14 cellular contexts compared by ENCODE assay signal in the genomic region with DNA sequence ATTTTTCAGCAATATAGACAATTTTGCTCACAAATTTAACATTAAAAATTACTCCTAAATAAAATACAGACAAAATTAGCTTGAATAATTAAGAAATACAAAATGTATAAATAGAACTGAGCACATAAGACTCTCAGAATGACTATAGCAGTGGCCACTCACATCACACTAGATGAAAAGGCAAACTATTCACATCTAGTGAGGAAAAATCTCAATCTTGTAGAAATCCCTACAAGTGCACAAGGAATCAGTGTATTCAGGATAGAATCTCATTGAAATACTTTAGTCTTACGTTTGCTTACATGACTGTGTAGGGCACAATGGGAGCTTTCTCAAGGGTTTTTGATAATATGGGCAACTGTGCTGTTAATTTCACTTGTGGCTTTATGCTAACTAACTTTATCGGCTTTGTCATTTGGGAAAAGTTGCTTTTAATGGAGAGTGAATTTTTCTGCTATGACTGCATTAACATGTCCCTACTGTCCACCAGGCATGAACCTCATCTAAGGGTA.
DNase-seq lines count a peak whose midpoint lies in the region; TF ChIP-seq lines count a peak whose summit lies in the region.
"Had no signal": no experiment of that assay in that cellular context is flagged by ENCODE, and none has a peak within 500 bp of the region (broad histone marks: within the 10 kb centered on the region; RNA-seq: fewer than 3 reads in every experiment).

No MANE protein-coding gene starts in this region.

- H3K9ac ChIP-seq in neural progenitor cell: no peak overlapping the region

- DNase-seq in RPMI7951 (ENCODE audit: low read depth) (peak; percentile 43), dorsolateral prefrontal cortex (no peak), medulla oblongata (ENCODE audit: extremely low spot score) (peak; percentile 40), RPMI8226 (no peak), EL (no peak), neural progenitor cell (ENCODE audit: low spot score) (no peak)
- no peak for DNase-seq in activated CD4-positive, alpha-beta T cell treated with anti-CD3 and anti-CD28 coated beads for 4 hours
- DNase-seq: CD8-positive, alpha-beta memory T cell; DMS53; H9; IMR-90 had no signal

- no peaks in the 10 kb centered on the region for H3K36me3 ChIP-seq in neural progenitor cell

- no peak overlapping the region for H3K4me3 Mint-ChIP-seq in neural progenitor cell
- H3K4me3 Mint-ChIP-seq: CD14-positive monocyte; CD8-positive, alpha-beta memory T cell; GM23338; H9 had no signal

- no peaks in the 10 kb centered on the region for H3K9me3 ChIP-seq in neural progenitor cell (ENCODE audit: low read depth)

- H3K27ac Mint-ChIP-seq in neural progenitor cell: no peak overlapping the region
- H3K27ac Mint-ChIP-seq: CD14-positive monocyte; CD8-positive, alpha-beta memory T cell; GM23338; H9 had no signal

- H2AFZ ChIP-seq in neural progenitor cell (replicated peaks): no peak overlapping the region
- H2AFZ ChIP-seq: GM23338 had no signal

- H3K4me2 ChIP-seq in neural progenitor cell: no peak overlapping the region
- H3K4me2 ChIP-seq: A549, GM23338 had no signal

- no peaks in the 10 kb centered on the region for H3K4me1 ChIP-seq in neural progenitor cell
- H3K4me1 ChIP-seq: A549 had no signal

- intact Hi-C loops in dorsolateral prefrontal cortex (cut with DNase I): no loop called here

- no peaks in the 10 kb centered on the region for H3K27me3 ChIP-seq in dorsolateral prefrontal cortex
- no peaks in the 10 kb centered on the region for H3K27me3 ChIP-seq in neural progenitor cell

- H3K27ac ChIP-seq in dorsolateral prefrontal cortex (peak overlapping the region in 14 of 59 donors; percentile 0 to 64 (median 13)), neural progenitor cell (no peak overlapping the region)
- H3K27ac ChIP-seq: A549 had no signal

- H3F3A ChIP-seq in neural progenitor cell (ENCODE audit: low read depth): no peaks in the 10 kb centered on the region

- H3K79me2 ChIP-seq in neural progenitor cell (ENCODE audit: low read depth): no peaks in the 10 kb centered on the region

- H3K9me3 Mint-ChIP-seq in neural progenitor cell: peaks cover 2% of the 10 kb centered on the region
- H3K9me3 Mint-ChIP-seq: GM23338, H9 had no signal

- H4K20me1 ChIP-seq in neural progenitor cell (ENCODE audit: low read depth): no peaks in the 10 kb centered on the region

- TF ChIP-seq CTCF in dorsolateral prefrontal cortex (IDR thresholded peaks at IDR 0.05 in 54 of 56, conservative IDR thresholded peaks at IDR 0.05 in 2 of 56; ENCODE audit: low read depth in 1 of 56, partially characterized antibody in 56 of 56) (no peak), neural progenitor cell (IDR thresholded peaks at IDR 0.05) (no peak)

- H3K4me1 Mint-ChIP-seq in neural progenitor cell: peaks cover 11% of the 10 kb centered on the region
- H3K4me1 Mint-ChIP-seq: CD14-positive monocyte; CD8-positive, alpha-beta memory T cell; GM23338 had no signal

- H3K4me3 ChIP-seq in dorsolateral prefrontal cortex (peak overlapping the region in 37 of 59 donors; percentile 4 to 56 (median 32)), neural progenitor cell (no peak overlapping the region)
- H3K4me3 ChIP-seq: A549, GM23338 had no signal

- no peaks in the 10 kb centered on the region for H3K27me3 Mint-ChIP-seq in neural progenitor cell (ENCODE audit: insufficient read depth, low read depth)
- H3K27me3 Mint-ChIP-seq: CD8-positive, alpha-beta memory T cell had no signal

- H3K36me3 Mint-ChIP-seq in neural progenitor cell: no peaks in the 10 kb centered on the region
- H3K36me3 Mint-ChIP-seq: CD14-positive monocyte; CD8-positive, alpha-beta memory T cell had no signal

Comparison
In these comparisons a context has a peak if more than half of its experiments do, and no peak if none do; other contexts are left out.
1. DNase-seq: peak in RPMI7951 (single experiment) and medulla oblongata (single experiment); none in dorsolateral prefrontal cortex (0 of 10), RPMI8226 (single experiment), EL (single experiment), neural progenitor cell (single experiment) and activated CD4-positive, alpha-beta T cell treated with anti-CD3 and anti-CD28 coated beads for 4 hours (0 of 2).